Comparison of ENCODE assay signal across 1 cellular context in genomic region chr6:137641474-137642077, GRCh38.
TF ChIP-seq lines count a peak whose summit lies in the region.

No MANE protein-coding gene starts in this region.

TF ChIP-seq in IMR-90, 13 proteins besides CTCF, POLR2A, EP300 and RAD21 (continued from another document):
- no peak for TF ChIP-seq FOS (IDR thresholded peaks at IDR 0.05; ENCODE audit: low read depth, low read length)
